ENCODE assay signal across 14 cellular contexts in the genomic region with DNA sequence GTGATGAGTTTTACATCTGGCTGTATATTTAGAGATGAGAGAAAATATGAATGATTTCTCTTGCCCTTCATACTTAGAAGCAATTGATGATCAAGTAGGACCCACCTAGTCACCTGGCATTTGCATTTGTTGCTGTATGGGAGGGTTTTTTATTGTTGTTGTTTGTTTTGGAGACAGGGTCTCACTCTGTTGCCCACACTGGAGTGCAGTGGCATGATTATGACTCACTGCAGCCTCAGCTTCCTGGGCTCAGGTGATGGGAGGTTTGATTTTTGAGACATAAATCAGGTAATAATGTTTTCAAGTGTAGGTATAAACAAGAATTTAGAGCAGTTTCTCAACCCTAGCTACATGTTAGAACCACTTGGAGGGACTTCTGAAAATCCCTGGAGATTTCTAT.
DNase-seq lines count a peak whose midpoint lies in the region; ATAC-seq and TF ChIP-seq lines count a peak whose summit lies in the region.
"Had no signal": no experiment of that assay in that cellular context is flagged by ENCODE, and none has a peak within 500 bp of the region (broad histone marks: within the 10 kb centered on the region; RNA-seq: fewer than 3 reads in every experiment).

No MANE protein-coding gene starts in this region.

- H3K36me3 Mint-ChIP-seq in CD4-positive, CD25-positive, alpha-beta regulatory T cell: peaks cover 6% of the 10 kb centered on the region
- peaks cover 20% of the 10 kb centered on the region for H3K36me3 Mint-ChIP-seq in Calu3 (ENCODE audit: insufficient read depth, unreplicated experiment)
- H3K36me3 Mint-ChIP-seq in activated CD8-positive, alpha-beta T cell treated with anti-CD3 and anti-CD28 coated beads, Interleukin-2, amount 10 ng/mL, durations not matched to agents 7 days and 5 days (ENCODE audit: low read depth): peaks cover 43% of the 10 kb centered on the region

- H3K36me3 ChIP-seq in CD4-positive, CD25-positive, alpha-beta regulatory T cell (ENCODE audit: control insufficient read depth, insufficient read depth, low read length): peaks cover 8% of the 10 kb centered on the region
- H3K36me3 ChIP-seq in GM23248 (ENCODE audit: low read depth) (no peaks in the 10 kb centered on the region), upper lobe of right lung (no peaks in the 10 kb centered on the region)
- H3K36me3 ChIP-seq: thoracic aorta had no signal

- in situ Hi-C loops in GM23248 (cut with MboI): no loop called here

- TF ChIP-seq CTCF in Calu3 (IDR thresholded peaks at IDR 0.05; ENCODE audit: unreplicated experiment) (no peak), upper lobe of right lung (IDR thresholded peaks at IDR 0.05) (no peak)

- peak overlapping the region; percentile 43 for H3K4me3 ChIP-seq in CD4-positive, CD25-positive, alpha-beta regulatory T cell (ENCODE audit: low read depth, low read length)
- no peak overlapping the region for H3K4me3 ChIP-seq in GM23248
- H3K4me3 ChIP-seq in upper lobe of right lung: no peak overlapping the region
- H3K4me3 ChIP-seq: Peyer's patch, smooth muscle cell, thoracic aorta had no signal

- H3F3A ChIP-seq in GM23248 (ENCODE audit: insufficient read depth): peaks cover 23% of the 10 kb centered on the region

- H3K9me3 ChIP-seq in CD4-positive, CD25-positive, alpha-beta regulatory T cell (ENCODE audit: control insufficient read depth in 2 of 2, low read length in 2 of 2): no peaks in the 10 kb centered on the region
- H3K9me3 ChIP-seq in GM23248 (ENCODE audit: low read depth) (no peaks in the 10 kb centered on the region), upper lobe of right lung (no peaks in the 10 kb centered on the region)
- H3K9me3 ChIP-seq: Peyer's patch, thoracic aorta had no signal

- CTCF ChIA-PET in Calu3 (lab: Charles Lee): interaction anchor here (0.7 to 1.0 kb wide), 2 partner anchors 59 to 1647 kb away, joined by 3 read pairs; no protein-coding TSS in a partner anchor
- CTCF ChIA-PET in activated CD8-positive, alpha-beta T cell treated with anti-CD3 and anti-CD28 coated beads, Interleukin-2, amount 10 ng/mL, durations not matched to agents 7 days and 5 days (lab: Charles Lee): interaction anchor here (1.6 to 2.1 kb wide), 4 partner anchors 8 to 108 kb away, joined by 4 to 11 read pairs (median 4); no protein-coding TSS in a partner anchor

- no peak overlapping the region for H3K9ac ChIP-seq in GM23248

- no peak overlapping the region for H2AFZ ChIP-seq in GM23248

- intact Hi-C loops in Calu3 (cut with micrococcal nuclease; ENCODE audit: unreplicated experiment): no loop called here
- intact Hi-C loops in upper lobe of right lung (cut with DNase I): no loop called here

- peak overlapping the region; percentile 70 for H3K27ac ChIP-seq in CD4-positive, CD25-positive, alpha-beta regulatory T cell (ENCODE audit: insufficient read depth, low read length, poor library complexity, severe bottlenecking)
- H3K27ac ChIP-seq in GM23248 (no peak overlapping the region), upper lobe of right lung (no peak overlapping the region)
- H3K27ac ChIP-seq: Peyer's patch, thoracic aorta had no signal

- H3K27ac Mint-ChIP-seq in CD4-positive, CD25-positive, alpha-beta regulatory T cell: peak overlapping the region; percentile 79 to 89 (median 88)
- H3K27ac Mint-ChIP-seq in Calu3 (ENCODE audit: unreplicated experiment): peak overlapping the region; percentile 67
- H3K27ac Mint-ChIP-seq in activated CD8-positive, alpha-beta T cell treated with anti-CD3 and anti-CD28 coated beads, Interleukin-2, amount 10 ng/mL, durations not matched to agents 7 days and 5 days: peak overlapping the region; percentile 72

- H3K27me3 ChIP-seq in CD4-positive, CD25-positive, alpha-beta regulatory T cell (ENCODE audit: control insufficient read depth, insufficient read depth, low read length): no peaks in the 10 kb centered on the region
- H3K27me3 ChIP-seq in GM23248 (replicated peaks; ENCODE audit: insufficient read depth): no peaks in the 10 kb centered on the region
- H3K27me3 ChIP-seq in upper lobe of right lung: no peaks in the 10 kb centered on the region
- H3K27me3 ChIP-seq: Peyer's patch had no signal

- H3K9me3 Mint-ChIP-seq in CD4-positive, CD25-positive, alpha-beta regulatory T cell: no peaks in the 10 kb centered on the region
- H3K9me3 Mint-ChIP-seq in Calu3 (ENCODE audit: low read depth, unreplicated experiment): no peaks in the 10 kb centered on the region
- no peaks in the 10 kb centered on the region for H3K9me3 Mint-ChIP-seq in activated CD8-positive, alpha-beta T cell treated with anti-CD3 and anti-CD28 coated beads, Interleukin-2, amount 10 ng/mL, durations not matched to agents 7 days and 5 days (ENCODE audit: insufficient read depth)

- BruUV-seq in Calu3 (replicated peaks; lab: Mats Ljungman, UMichigan): no TSS peak

- DNase-seq in CD4-positive, CD25-positive, alpha-beta regulatory T cell: peak; percentile 11 to 33 (median 33)
- DNase-seq in Calu3: no peak
- DNase-seq in activated CD8-positive, alpha-beta T cell treated with anti-CD3 and anti-CD28 coated beads, Interleukin-2, amount 10 ng/mL, durations not matched to agents 7 days and 5 days: peak; percentile 33
- peak; percentile 74 for DNase-seq in kidney tubule cell (ENCODE audit: low spot score)
- no peak for DNase-seq in GM23248
- DNase-seq in upper lobe of right lung: no peak
- DNase-seq: COR-L47, NCI-H1417, NCI-H446 treated with DMSO at 0.1 percent for 48 hours, occipital lobe, Peyer's patch had no signal

- H4K20me1 ChIP-seq in GM23248 (ENCODE audit: insufficient read depth): peaks cover under 1% of the 10 kb centered on the region; the same call in 1 of the 2 replicates

- H3K4me1 ChIP-seq in CD4-positive, CD25-positive, alpha-beta regulatory T cell (ENCODE audit: control insufficient read depth, insufficient read depth, low read length, poor library complexity, severe bottlenecking): peaks cover 72% of the 10 kb centered on the region
- H3K4me1 ChIP-seq in GM23248 (ENCODE audit: insufficient read depth): peaks cover 22% of the 10 kb centered on the region
- H3K4me1 ChIP-seq in upper lobe of right lung: peaks cover 28% of the 10 kb centered on the region

- POLR2A ChIA-PET in activated CD8-positive, alpha-beta T cell treated with anti-CD3 and anti-CD28 coated beads, Interleukin-2, amount 10 ng/mL, durations not matched to agents 7 days and 5 days (lab: Charles Lee): interaction anchor here (1.1 to 2.2 kb wide), 2 partner anchors 15 to 63 kb away, joined by 3 to 6 read pairs; partner anchors contain the start of gene TNRC6B

- peak overlapping the region in 3 of 4 donors; percentile 30 to 52 (median 36) for H3K4me3 Mint-ChIP-seq in CD4-positive, CD25-positive, alpha-beta regulatory T cell
- H3K4me3 Mint-ChIP-seq in Calu3 (ENCODE audit: low read depth, unreplicated experiment): peak overlapping the region; percentile 59
- H3K4me3 Mint-ChIP-seq in activated CD8-positive, alpha-beta T cell treated with anti-CD3 and anti-CD28 coated beads, Interleukin-2, amount 10 ng/mL, durations not matched to agents 7 days and 5 days: no peak overlapping the region

- H3K27me3 Mint-ChIP-seq in CD4-positive, CD25-positive, alpha-beta regulatory T cell: no peaks in the 10 kb centered on the region
- no peaks in the 10 kb centered on the region for H3K27me3 Mint-ChIP-seq in Calu3 (ENCODE audit: unreplicated experiment)
- no peaks in the 10 kb centered on the region for H3K27me3 Mint-ChIP-seq in activated CD8-positive, alpha-beta T cell treated with anti-CD3 and anti-CD28 coated beads, Interleukin-2, amount 10 ng/mL, durations not matched to agents 7 days and 5 days (ENCODE audit: low read depth)

- peaks cover 93% of the 10 kb centered on the region for H3K79me2 ChIP-seq in GM23248 (ENCODE audit: insufficient read depth)

- no peak overlapping the region for H3K4me2 ChIP-seq in GM23248 (ENCODE audit: unreplicated experiment)
- H3K4me2 ChIP-seq: smooth muscle cell had no signal

- peaks cover 34 to 90% (median 74%) of the 10 kb centered on the region in 4 donors for H3K4me1 Mint-ChIP-seq in CD4-positive, CD25-positive, alpha-beta regulatory T cell
- peaks cover 58% of the 10 kb centered on the region for H3K4me1 Mint-ChIP-seq in Calu3 (ENCODE audit: low read depth, unreplicated experiment)
- peaks cover 75% of the 10 kb centered on the region for H3K4me1 Mint-ChIP-seq in activated CD8-positive, alpha-beta T cell treated with anti-CD3 and anti-CD28 coated beads, Interleukin-2, amount 10 ng/mL, durations not matched to agents 7 days and 5 days (ENCODE audit: low read depth)

- peak; percentile 48 to 59 for ATAC-seq in CD4-positive, CD25-positive, alpha-beta regulatory T cell (ENCODE audit: low read depth in 2 of 2)
- ATAC-seq in activated CD8-positive, alpha-beta T cell treated with anti-CD3 and anti-CD28 coated beads, Interleukin-2, amount 10 ng/mL, durations not matched to agents 7 days and 5 days: peak; percentile 65
- ATAC-seq in upper lobe of right lung (no peak), GM21381 (IDR thresholded peaks at IDR 0.05; ENCODE audit: unreplicated experiment) (no peak)

- no peaks in the 10 kb centered on the region for H3K9me2 ChIP-seq in GM23248 (ENCODE audit: insufficient read depth)

Comparison
In these comparisons a context has a peak if more than half of its experiments do, and no peak if none do; other contexts are left out.
1. ATAC-seq: peak in CD4-positive, CD25-positive, alpha-beta regulatory T cell (2 of 2) and activated CD8-positive, alpha-beta T cell treated with anti-CD3 and anti-CD28 coated beads, Interleukin-2, amount 10 ng/mL, durations not matched to agents 7 days and 5 days (single experiment); none in upper lobe of right lung (single experiment) and GM21381 (single experiment).
2. DNase-seq: peak in CD4-positive, CD25-positive, alpha-beta regulatory T cell (3 of 3), activated CD8-positive, alpha-beta T cell treated with anti-CD3 and anti-CD28 coated beads, Interleukin-2, amount 10 ng/mL, durations not matched to agents 7 days and 5 days (single experiment) and kidney tubule cell (single experiment); none in Calu3 (single experiment), GM23248 (single experiment) and upper lobe of right lung (single experiment).
3. Peak in every context shown above with its lines, with median percentiles within 50 percentile points of each other: H3K27ac Mint-ChIP-seq.